Comparison of ENCODE assay signal across 25 cellular contexts in genomic region chr16:70769131-70769530, GRCh38.
"Had no signal": no experiment of that assay in that cellular context is flagged by ENCODE, and none has a peak within 500 bp of the region (broad histone marks: within the 10 kb centered on the region; RNA-seq: fewer than 3 reads in every experiment).

No MANE protein-coding gene starts in this region.

- H3K27me3 Mint-ChIP-seq: activated CD4-positive, alpha-beta memory T cell treated with anti-CD3 and anti-CD28 coated beads, Interleukin-2, amount 10 ng/mL, durations not matched to agents 7 days and 5 days; activated CD4-positive, alpha-beta T cell treated with anti-CD3 and anti-CD28 coated beads, Interleukin-2, amount 10 ng/mL, durations not matched to agents 7 days and 5 days; activated naive CD4-positive, alpha-beta T cell treated with anti-CD3 and anti-CD28 coated beads, Interleukin-2, amount 50 U/mL, for 24 hours; central memory CD8-positive, alpha-beta T cell had no signal

- H3K36me3 Mint-ChIP-seq: activated naive CD4-positive, alpha-beta T cell treated with anti-CD3 and anti-CD28 coated beads, Interleukin-2, amount 50 U/mL, for 24 hours had no signal

- DNase-seq: activated CD4-positive, alpha-beta memory T cell treated with anti-CD3 and anti-CD28 coated beads, Interleukin-2, amount 10 ng/mL, durations not matched to agents 7 days and 5 days; activated CD4-positive, alpha-beta T cell treated with anti-CD3 and anti-CD28 coated beads, Interleukin-2, amount 10 ng/mL, durations not matched to agents 7 days and 5 days; activated CD4-positive, CD25-positive, alpha-beta regulatory T cell; activated gamma-delta T cell treated with Interleukin-2 at 50 U/mL for 16 hours; activated T-cell treated with anti-CD3 and anti-CD28 coated beads for 4 hours; activated T-cell treated with anti-CD3 and anti-CD28 coated beads, Interleukin-2, amount 50 U/mL, for 72 hours; amniotic stem cell; Kasumi-1; KBM-7; NCI-H1105 treated with DMSO at 0.1 percent for 48 hours; NCI-H1436 treated with DMSO at 0.1 percent for 48 hours; NCI-H1930; NCI-H2171; NCI-H2227 treated with DMSO at 0.1 percent for 48 hours; NCI-H446 treated with DMSO at 0.1 percent for 48 hours; NCI-H524 treated with DMSO at 0.1 percent for 48 hours; NCI-H748 treated with DMSO at 0.1 percent for 48 hours; OCI-M1; SHP77 treated with DMSO at 0.1 percent for 48 hours had no signal

- H3K4me3 Mint-ChIP-seq: activated CD4-positive, alpha-beta memory T cell treated with anti-CD3 and anti-CD28 coated beads, Interleukin-2, amount 10 ng/mL, durations not matched to agents 7 days and 5 days; activated CD4-positive, alpha-beta T cell treated with anti-CD3 and anti-CD28 coated beads, Interleukin-2, amount 10 ng/mL, durations not matched to agents 7 days and 5 days; activated naive CD4-positive, alpha-beta T cell treated with anti-CD3 and anti-CD28 coated beads, Interleukin-2, amount 50 U/mL, for 24 hours; activated T-cell treated with anti-CD3 and anti-CD28 coated beads, Interleukin-2, amount 50 U/mL, for 72 hours; brain; central memory CD8-positive, alpha-beta T cell; T-helper 1 cell treated with Interleukin-12 subunit alpha and Interleukin-12 subunit beta and Interleukin-4 antibody, amounts not matched to agents 30 μg/mL and 1 μg/mL, for 36 hours had no signal

- H3K27ac Mint-ChIP-seq: activated CD4-positive, alpha-beta memory T cell treated with anti-CD3 and anti-CD28 coated beads, Interleukin-2, amount 10 ng/mL, durations not matched to agents 7 days and 5 days; activated CD4-positive, alpha-beta T cell treated with anti-CD3 and anti-CD28 coated beads, Interleukin-2, amount 10 ng/mL, durations not matched to agents 7 days and 5 days; activated naive CD4-positive, alpha-beta T cell treated with anti-CD3 and anti-CD28 coated beads, Interleukin-2, amount 50 U/mL, for 24 hours; activated T-cell treated with anti-CD3 and anti-CD28 coated beads, Interleukin-2, amount 50 U/mL, for 72 hours; activated T-helper 2 cell treated with anti-CD3 and anti-CD28 coated beads, Interferon-gamma antibody, Interleukin-2, Interleukin-4, amounts not matched to agents 10 μg/mL and 5 μg/mL and 100 μg/mL, durations not matched to agents 14 hours and 24 hours and 36 hours had no signal

- FAIRE-seq: astrocyte had no signal

- H3K4me1 Mint-ChIP-seq: activated naive CD4-positive, alpha-beta T cell treated with anti-CD3 and anti-CD28 coated beads, Interleukin-2, amount 50 U/mL, for 24 hours had no signal

- H3K9me3 Mint-ChIP-seq: activated CD4-positive, alpha-beta memory T cell treated with anti-CD3 and anti-CD28 coated beads, Interleukin-2, amount 10 ng/mL, durations not matched to agents 7 days and 5 days; activated CD4-positive, alpha-beta T cell treated with anti-CD3 and anti-CD28 coated beads, Interleukin-2, amount 10 ng/mL, durations not matched to agents 7 days and 5 days; activated naive CD4-positive, alpha-beta T cell treated with anti-CD3 and anti-CD28 coated beads, Interleukin-2, amount 50 U/mL, for 24 hours; activated T-cell treated with anti-CD3 and anti-CD28 coated beads, Interleukin-2, amount 50 U/mL, for 72 hours; activated T-helper 2 cell treated with anti-CD3 and anti-CD28 coated beads, Interferon-gamma antibody, Interleukin-2, Interleukin-4, amounts not matched to agents 10 μg/mL and 5 μg/mL and 100 μg/mL, durations not matched to agents 14 hours and 24 hours and 36 hours; brain; central memory CD8-positive, alpha-beta T cell; T-helper 1 cell treated with Interleukin-12 subunit alpha and Interleukin-12 subunit beta and Interleukin-4 antibody, amounts not matched to agents 30 μg/mL and 1 μg/mL, for 36 hours had no signal
